Comparison of ENCODE assay signal across 8 cellular contexts in genomic region chr22:19085233-19086043, GRCh38. TPM values are rescaled to one million over a fixed set of nuclear protein-coding genes. Genes with fewer than 3 reads are reported as not detected.
A peak's percentile ranks its signal among the peaks of the same experiment; 100 is the strongest.
DNase-seq lines count a peak whose midpoint lies in the region; ATAC-seq and TF ChIP-seq lines count a peak whose summit lies in the region.

No MANE protein-coding gene starts in this region.

- peaks cover 0 to 60% (median 9%) of the 10 kb centered on the region in 6 donors for H3K36me3 ChIP-seq in spleen
- peaks cover 27% of the 10 kb centered on the region for H3K36me3 ChIP-seq in effector memory CD4-positive, alpha-beta T cell (ENCODE audit: control insufficient read depth, insufficient read depth, low read length)

- no peak for TF ChIP-seq POLR2A in spleen (IDR thresholded peaks at IDR 0.05)

- DNase-seq in DMS 273 (lab: John Stamatoyannopoulos, UW; ENCODE audit: unreplicated experiment) (peak; percentile 60), DMS 273 treated with DMSO at 0.1 percent for 48 hours (lab: John Stamatoyannopoulos, UW) (no peak), germinal center (ENCODE audit: low spot score) (peak; percentile 30), spleen (no peak)
- no peak for DNase-seq in effector memory CD4-positive, alpha-beta T cell

- peak overlapping the region in 1 of 8 donors; percentile 50 for H3K4me3 ChIP-seq in spleen
- H3K4me3 ChIP-seq in effector memory CD4-positive, alpha-beta T cell (ENCODE audit: insufficient read depth, low read depth, low read length, poor library complexity, severe bottlenecking): no peak overlapping the region

- ATAC-seq in HG03196 (IDR thresholded peaks at IDR 0.05; ENCODE audit: unreplicated experiment) (peak; percentile 68), SK-N-SH treated with all-trans-retinoic acid at 6 μM for 48 hours (peak; percentile 90), GM21576 (IDR thresholded peaks at IDR 0.05; ENCODE audit: unreplicated experiment) (no peak)

- peak overlapping the region in 7 of 8 donors; percentile 71 to 92 (median 86) for H3K27ac ChIP-seq in spleen
- no peak overlapping the region for H3K27ac ChIP-seq in effector memory CD4-positive, alpha-beta T cell (ENCODE audit: insufficient read depth, low read length, poor library complexity, severe bottlenecking)

- 11 to 28% (median 16%) methylated on average over 1 of the region's 1 CpG for WGBS in spleen, 5 donors

- H3K27me3 ChIP-seq in spleen (replicated peaks in 1 of 7): no peaks in the 10 kb centered on the region
- H3K27me3 ChIP-seq in effector memory CD4-positive, alpha-beta T cell (replicated peaks; ENCODE audit: control insufficient read depth, insufficient read depth, low read length, poor library complexity, severe bottlenecking): no peaks in the 10 kb centered on the region

- H3K4me1 ChIP-seq in spleen: peaks cover 11 to 58% (median 27%) of the 10 kb centered on the region in 6 donors
- H3K4me1 ChIP-seq in effector memory CD4-positive, alpha-beta T cell (ENCODE audit: control insufficient read depth, insufficient read depth, low read length, poor library complexity, severe bottlenecking): no peaks in the 10 kb centered on the region

- intact Hi-C loops in spleen (cut with DNase I; ENCODE audit: low total_unique reads): no loop called here

- TF ChIP-seq CTCF in spleen (IDR thresholded peaks at IDR 0.05 in 8 of 11, conservative IDR thresholded peaks at IDR 0.05 in 3 of 11): no peak

- no peaks in the 10 kb centered on the region for H3K9me3 ChIP-seq in spleen
- no peaks in the 10 kb centered on the region for H3K9me3 ChIP-seq in effector memory CD4-positive, alpha-beta T cell (ENCODE audit: control insufficient read depth, low read length)

TF ChIP-seq in SK-N-SH treated with all-trans-retinoic acid at 6 μM for 48 hours, 23 proteins besides CTCF, POLR2A, EP300 and RAD21:
- TF ChIP-seq SNAI2 (CRISPR knock-in tag; IDR thresholded peaks at IDR 0.05): no peak
- no peak for TF ChIP-seq ZFP3 (CRISPR knock-in tag; IDR thresholded peaks at IDR 0.05)
- no peak for TF ChIP-seq POU6F1 (CRISPR knock-in tag; IDR thresholded peaks at IDR 0.05; ENCODE audit: borderline replicate concordance, low read depth)
- TF ChIP-seq TCF4 (CRISPR knock-in tag; IDR thresholded peaks at IDR 0.05; ENCODE audit: borderline replicate concordance): no peak
- no peak for TF ChIP-seq ARNTL (CRISPR knock-in tag; IDR thresholded peaks at IDR 0.05; ENCODE audit: borderline replicate concordance, low read depth)
- TF ChIP-seq ZNF8 (CRISPR knock-in tag; IDR thresholded peaks at IDR 0.05): no peak
- TF ChIP-seq BACH2 (CRISPR knock-in tag; IDR thresholded peaks at IDR 0.05; ENCODE audit: borderline replicate concordance): no peak
- no peak for TF ChIP-seq ZFP30 (CRISPR knock-in tag; IDR thresholded peaks at IDR 0.05)
- TF ChIP-seq ESRRG (CRISPR knock-in tag; IDR thresholded peaks at IDR 0.05): no peak
- TF ChIP-seq CSDC2 (CRISPR knock-in tag; IDR thresholded peaks at IDR 0.05): no peak
- TF ChIP-seq PATZ1 (CRISPR knock-in tag; IDR thresholded peaks at IDR 0.05; ENCODE audit: borderline replicate concordance): no peak
- no peak for TF ChIP-seq TOX (CRISPR knock-in tag; IDR thresholded peaks at IDR 0.05; ENCODE audit: borderline replicate concordance)
- TF ChIP-seq OSR1 (CRISPR knock-in tag; IDR thresholded peaks at IDR 0.05): no peak
- no peak for TF ChIP-seq ZNF70 (CRISPR knock-in tag; IDR thresholded peaks at IDR 0.05)
- TF ChIP-seq CREB5 (CRISPR knock-in tag; IDR thresholded peaks at IDR 0.05; ENCODE audit: low read depth): no peak

RNA-seq across cellular contexts. Expression of gene DGCR2, which starts 36.8 kb away (rescaled TPM):
- 10 to 100 TPM; 40.4 to 60.7 (median 51.3) TPM for total RNA-seq in spleen
- 10 to 100 TPM in 2 of 3 donors, 1 to 10 TPM in 1; 9.5 to 26.0 (median 11.8) TPM for polyA plus RNA-seq in spleen

RNA-seq across cellular contexts. Expression of gene TSSK2, which starts 45.7 kb away (rescaled TPM):
- total RNA-seq in spleen: not detected
- polyA plus RNA-seq in spleen: under 1 TPM in 2 of 3 donors, not detected in 1; 0.03 to 0.06 TPM

RNA-seq across cellular contexts. Expression of gene ESS2, which starts 59.0 kb away (rescaled TPM):
- total RNA-seq in spleen: 10 to 100 TPM; 13.4 to 21.3 (median 16.4) TPM
- 10 to 100 TPM; 13.2 to 17.3 (median 16.9) TPM for polyA plus RNA-seq in spleen

Comparison
In these comparisons a context has a peak if more than half of its experiments do, and no peak if none do; other contexts are left out.
1. DNase-seq: peak in DMS 273 (single experiment) and germinal center (single experiment); none in DMS 273 treated with DMSO at 0.1 percent for 48 hours (single experiment), spleen (single experiment) and effector memory CD4-positive, alpha-beta T cell (0 of 3).